Comparison of ENCODE assay signal across 16 cellular contexts in the genomic region with DNA sequence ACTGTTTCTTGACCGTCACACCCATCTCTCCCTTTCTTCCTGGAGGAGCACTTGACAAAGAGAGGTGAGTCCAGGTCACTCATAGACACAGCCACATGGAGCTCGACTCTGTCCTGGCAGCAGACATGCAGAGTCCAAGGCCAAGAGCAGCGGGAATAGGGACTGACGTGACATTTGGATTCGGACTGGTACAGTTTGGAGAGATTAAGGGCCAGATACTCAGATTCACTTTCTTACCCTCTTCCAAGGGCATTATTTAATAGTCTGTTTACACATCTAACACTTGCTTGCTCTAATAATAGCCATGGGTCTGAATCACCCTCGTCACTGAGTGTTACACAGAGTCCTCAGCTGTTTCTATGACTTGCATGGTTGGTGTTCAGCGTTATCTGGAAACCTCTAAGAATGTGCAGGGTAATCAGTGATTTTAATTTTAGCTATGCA. TPM values are rescaled to one million over a fixed set of nuclear protein-coding genes. Genes with fewer than 3 reads are reported as not detected.
DNase-seq lines count a peak whose midpoint lies in the region; ATAC-seq and TF ChIP-seq lines count a peak whose summit lies in the region.
"Had no signal": no experiment of that assay in that cellular context is flagged by ENCODE, and none has a peak within 500 bp of the region (broad histone marks: within the 10 kb centered on the region; RNA-seq: fewer than 3 reads in every experiment).

No MANE protein-coding gene starts in this region.

- H3K9me3 Mint-ChIP-seq in activated T-cell treated with anti-CD3 and anti-CD28 coated beads, Interleukin-2, amount 50 U/mL, for 24 hours, result no peaks in the 10 kb centered on the region
- H3K9me3 Mint-ChIP-seq: activated T-helper 1 cell treated with anti-CD3 and anti-CD28 coated beads, Interleukin-12 subunit alpha, Interleukin-12 subunit beta, Interleukin-2, Interleukin-4 antibody, amounts not matched to agents 30 ng/mL and 10 ng/mL and 1 ng/mL, durations not matched to agents 14 hours and 24 hours and 36 hours; H9 had no signal

- ATAC-seq in PC-3 (peak; percentile 45), GM21723 (IDR thresholded peaks at IDR 0.05; ENCODE audit: unreplicated experiment) (no peak)

- H3K4me3 Mint-ChIP-seq in activated T-cell treated with anti-CD3 and anti-CD28 coated beads, Interleukin-2, amount 50 U/mL, for 24 hours, result no peak overlapping the region
- H3K4me3 Mint-ChIP-seq: activated T-helper 1 cell treated with anti-CD3 and anti-CD28 coated beads, Interleukin-12 subunit alpha, Interleukin-12 subunit beta, Interleukin-2, Interleukin-4 antibody, amounts not matched to agents 30 ng/mL and 10 ng/mL and 1 ng/mL, durations not matched to agents 14 hours and 24 hours and 36 hours; H9 had no signal

- H2AFZ ChIP-seq in PC-3 (ENCODE audit: low read length), result peak overlapping the region; percentile 18; the same call in 1 of the 2 replicates

- H3K9me2 ChIP-seq in PC-3 (replicated peaks; ENCODE audit: low read length), result no peaks in the 10 kb centered on the region

- no peak overlapping the region for H3K27ac Mint-ChIP-seq in activated T-cell treated with anti-CD3 and anti-CD28 coated beads, Interleukin-2, amount 50 U/mL, for 24 hours
- H3K27ac Mint-ChIP-seq: activated T-helper 1 cell treated with anti-CD3 and anti-CD28 coated beads, Interleukin-12 subunit alpha, Interleukin-12 subunit beta, Interleukin-2, Interleukin-4 antibody, amounts not matched to agents 30 ng/mL and 10 ng/mL and 1 ng/mL, durations not matched to agents 14 hours and 24 hours and 36 hours; H9 had no signal

- H3K4me2 ChIP-seq in PC-3 (ENCODE audit: low read length), result no peak overlapping the region

- H3K27me3 ChIP-seq in PC-3 (ENCODE audit: low read length), result no peaks in the 10 kb centered on the region
- no peaks in the 10 kb centered on the region for H3K27me3 ChIP-seq in tibial artery
- H3K27me3 ChIP-seq: BE2C, MG63 had no signal

- H3K36me3 Mint-ChIP-seq in activated T-cell treated with anti-CD3 and anti-CD28 coated beads, Interleukin-2, amount 50 U/mL, for 24 hours (ENCODE audit: low read depth), result no peaks in the 10 kb centered on the region

- POLR2A ChIA-PET in PC-3 (lab: Charles Lee; ENCODE audit: unreplicated experiment), result no interaction called here

- H3K36me3 ChIP-seq in PC-3 (ENCODE audit: low read depth, low read length) (no peaks in the 10 kb centered on the region), tibial artery (no peaks in the 10 kb centered on the region)
- H3K36me3 ChIP-seq: BE2C, MG63 had no signal

- H3K4me3 ChIP-seq in PC-3 (ENCODE audit: low read length) (no peak overlapping the region), fibroblast of pulmonary artery (replicated peaks; ENCODE audit: low read depth, low read length) (no peak overlapping the region), tibial artery (no peak overlapping the region)
- H3K4me3 ChIP-seq: MG63 had no signal

- H3K4me1 ChIP-seq in PC-3 (ENCODE audit: insufficient read depth, low read length) (no peaks in the 10 kb centered on the region; the same call in 1 of the 2 replicates), tibial artery (peaks cover 0 to 5% (median 0%) of the 10 kb centered on the region in 4 donors)
- H3K4me1 ChIP-seq: BE2C had no signal

- no peak overlapping the region for H3K9ac ChIP-seq in PC-3 (ENCODE audit: low read length)

- CTCF ChIA-PET in PC-3 (lab: Charles Lee), result no interaction called here

- intact Hi-C loops in PC-3 (cut with micrococcal nuclease) (no loop called here), tibial artery (cut with DNase I; ENCODE audit: low total_unique reads) (no loop called here)

- H3K9me3 ChIP-seq in PC-3 (ENCODE audit: low read length), result no peaks in the 10 kb centered on the region
- H3K9me3 ChIP-seq in tibial artery, result no peaks in the 10 kb centered on the region
- H3K9me3 ChIP-seq: BE2C, MG63 had no signal

- no peaks in the 10 kb centered on the region for H3K4me1 Mint-ChIP-seq in activated T-cell treated with anti-CD3 and anti-CD28 coated beads, Interleukin-2, amount 50 U/mL, for 24 hours (ENCODE audit: low read depth)

- no peak overlapping the region for H3K27ac ChIP-seq in PC-3 (ENCODE audit: low read length)
- no peak overlapping the region for H3K27ac ChIP-seq in tibial artery

- no peaks in the 10 kb centered on the region for H3F3A ChIP-seq in PC-3 (ENCODE audit: low read length, unreplicated experiment)

- H3K79me2 ChIP-seq in PC-3 (ENCODE audit: low read length), result no peaks in the 10 kb centered on the region

- peak; percentile 72 for DNase-seq in AG20443 (ENCODE audit: low spot score)
- peak; percentile 28 for DNase-seq in PC-3
- peak; percentile 87 for DNase-seq in fibroblast of pulmonary artery (ENCODE audit: low read depth)
- DNase-seq in myocyte (ENCODE audit: low read depth), result peak; percentile 96
- no peak for DNase-seq in middle frontal gyrus (ENCODE audit: extremely low spot score, low spot score)
- no peak for DNase-seq in tibial artery
- DNase-seq in activated T-cell treated with anti-CD3 and anti-CD28 coated beads, Interleukin-2, amount 50 U/mL, for 24 hours, result no peak
- DNase-seq: activated CD4-positive, CD25-positive, alpha-beta regulatory T cell; BE2C; cortex of kidney; H9; MG63; NCI-H446 treated with DMSO at 0.1 percent for 48 hours; SIG-M5 had no signal

- H3K27me3 Mint-ChIP-seq in activated T-cell treated with anti-CD3 and anti-CD28 coated beads, Interleukin-2, amount 50 U/mL, for 24 hours, result no peaks in the 10 kb centered on the region

- TF ChIP-seq CTCF in PC-3 (conservative IDR thresholded peaks at IDR 0.05; ENCODE audit: low read depth, low read length) (no peak), fibroblast of pulmonary artery (IDR thresholded peaks at IDR 0.05; ENCODE audit: low read length, missing control alignments) (no peak), tibial artery (IDR thresholded peaks at IDR 0.05) (no peak)

- no peaks in the 10 kb centered on the region for H4K20me1 ChIP-seq in PC-3 (ENCODE audit: low read length)

- no TSS peak for BruUV-seq in PC-3 (replicated peaks; lab: Mats Ljungman, UMichigan)

RNA-seq across cellular contexts. Expression of a gene that starts 39.2 kb away (rescaled TPM):
- total RNA-seq in PC-3 (2014; rRNA removed), result 6.0 and 9.2 TPM in 2 replicates
- 7.7 and 15.0 TPM in 2 replicates for total RNA-seq in myocyte
- polyA plus RNA-seq in myocyte (2012), result 5.4 TPM

RNA-seq across cellular contexts. Expression of a gene that starts 55.1 kb away (rescaled TPM):
- total RNA-seq in PC-3 (2014; rRNA removed) (0.15 and 0.29 TPM in 2 replicates), myocyte (not detected in 2 replicates)
- polyA plus RNA-seq in myocyte (2012), result not detected
- total RNA-seq: H9 had no signal

Comparison
In these comparisons a context has a peak if more than half of its experiments do, and no peak if none do; other contexts are left out.
1. DNase-seq: peak in AG20443 (single experiment), PC-3 (single experiment), fibroblast of pulmonary artery (single experiment) and myocyte (single experiment); none in middle frontal gyrus (single experiment), tibial artery (0 of 2) and activated T-cell treated with anti-CD3 and anti-CD28 coated beads, Interleukin-2, amount 50 U/mL, for 24 hours (single experiment).